13 cellular contexts compared by ENCODE assay signal in the genomic region with DNA sequence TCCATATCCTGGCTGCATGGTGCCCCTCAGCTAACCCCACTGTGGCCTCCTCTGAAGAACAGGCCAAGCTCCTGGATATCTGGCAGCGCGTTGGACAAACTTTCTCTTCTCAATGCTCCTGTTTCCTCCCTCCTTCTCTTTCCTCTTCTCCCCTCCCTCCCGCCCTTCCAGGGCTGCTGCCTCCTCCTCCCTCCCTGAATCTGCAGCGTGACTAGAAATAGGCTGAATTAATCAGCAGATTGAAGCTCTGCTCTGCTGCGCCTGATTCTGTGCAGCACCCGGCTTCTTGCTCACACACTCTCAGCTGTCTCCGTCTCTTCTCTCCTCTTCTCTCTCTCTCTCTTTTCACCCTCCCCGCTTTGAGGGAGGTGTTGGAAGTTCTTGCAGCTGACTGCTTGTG. TPM values are rescaled to one million over a fixed set of nuclear protein-coding genes. Genes with fewer than 3 reads are reported as not detected.
DNase-seq lines count a peak whose midpoint lies in the region; ATAC-seq and FAIRE-seq lines count a peak whose summit lies in the region.
"Had no signal": no experiment of that assay in that cellular context is flagged by ENCODE, and none has a peak within 500 bp of the region (broad histone marks: within the 10 kb centered on the region; RNA-seq: fewer than 3 reads in every experiment).

No MANE protein-coding gene starts in this region.

- H3K27ac ChIP-seq in muscle layer of duodenum (ENCODE audit: low read length): peak overlapping the region; percentile 4
- H3K27ac ChIP-seq: GM23248 had no signal

- H3K36me3 ChIP-seq in muscle layer of duodenum (ENCODE audit: control insufficient read depth in 1 of 2, insufficient read depth in 2 of 2, low read length in 2 of 2): peaks cover 8 to 14% of the 10 kb centered on the region in 2 donors
- H3K36me3 ChIP-seq: prostate gland had no signal

- no peak for ATAC-seq in GM21825 (IDR thresholded peaks at IDR 0.05; ENCODE audit: unreplicated experiment)
- ATAC-seq: PC-3 had no signal

- peak in 48 of 58 donors; percentile 29 to 92 (median 68) for DNase-seq in anterior cingulate cortex (lab: John Stamatoyannopoulos, UW)
- DNase-seq in frontal cortex (ENCODE audit: low spot score in 2 of 2): peak; percentile 42 to 65
- peak; percentile 86 for DNase-seq in superior temporal gyrus (ENCODE audit: extremely low spot score)
- DNase-seq in ureter (ENCODE audit: low spot score): no peak
- no peak for DNase-seq in stimulated activated naive CD4-positive, alpha-beta T cell (lab: John Stamatoyannopoulos, UW)
- no peak for DNase-seq in RPMI8226
- DNase-seq: activated CD4-positive, CD25-positive, alpha-beta regulatory T cell; GM23248; NCI-H1436; PC-3 had no signal

- no peaks in the 10 kb centered on the region for H3K9me3 ChIP-seq in muscle layer of duodenum (ENCODE audit: control insufficient read depth in 1 of 2, low read length in 2 of 2)
- H3K9me3 ChIP-seq: prostate gland had no signal

- no peaks in the 10 kb centered on the region for H3K27me3 ChIP-seq in muscle layer of duodenum (ENCODE audit: low read depth, low read length)

- no peak for FAIRE-seq in frontal cortex (lab: Jason Lieb, UNC)

- H3K4me1 ChIP-seq in muscle layer of duodenum (ENCODE audit: control insufficient read depth in 1 of 2, insufficient read depth in 2 of 2, low read length in 2 of 2): peaks cover 9 to 33% of the 10 kb centered on the region in 2 donors
- H3K4me1 ChIP-seq: prostate gland had no signal

- peak overlapping the region; percentile 30 to 32 for H3K4me3 ChIP-seq in muscle layer of duodenum (ENCODE audit: low read depth in 1 of 2, low read length in 2 of 2)
- H3K4me3 ChIP-seq: GM23248, prostate gland had no signal

RNA-seq across cellular contexts. Expression of gene TMEM94, which starts 19.8 kb away (rescaled TPM):
- 18.8 TPM for total RNA-seq in frontal cortex
- 73.2 TPM for total RNA-seq in ureter

RNA-seq across cellular contexts. Expression of gene CASKIN2, which starts 39.1 kb away (rescaled TPM):
- total RNA-seq in frontal cortex (6.1 TPM), ureter (60.8 TPM)

RNA-seq across cellular contexts. Expression of gene TSEN54, which starts 40.1 kb away (rescaled TPM):
- 11.4 TPM for total RNA-seq in frontal cortex
- total RNA-seq in ureter: 25.1 TPM

RNA-seq across cellular contexts. Expression of gene LLGL2, which starts 49.2 kb away (rescaled TPM):
- total RNA-seq in frontal cortex: 0.82 TPM
- total RNA-seq in ureter: 94.0 TPM
- total RNA-seq: GM23248 had no signal

Comparison
In these comparisons a context has a peak if more than half of its experiments do, and no peak if none do; other contexts are left out.
1. DNase-seq: peak in anterior cingulate cortex (48 of 58), frontal cortex (2 of 2) and superior temporal gyrus (single experiment); none in ureter (single experiment), stimulated activated naive CD4-positive, alpha-beta T cell (0 of 6) and RPMI8226 (single experiment).